Comparison of ENCODE assay signal across 1 cellular context in the genomic region with DNA sequence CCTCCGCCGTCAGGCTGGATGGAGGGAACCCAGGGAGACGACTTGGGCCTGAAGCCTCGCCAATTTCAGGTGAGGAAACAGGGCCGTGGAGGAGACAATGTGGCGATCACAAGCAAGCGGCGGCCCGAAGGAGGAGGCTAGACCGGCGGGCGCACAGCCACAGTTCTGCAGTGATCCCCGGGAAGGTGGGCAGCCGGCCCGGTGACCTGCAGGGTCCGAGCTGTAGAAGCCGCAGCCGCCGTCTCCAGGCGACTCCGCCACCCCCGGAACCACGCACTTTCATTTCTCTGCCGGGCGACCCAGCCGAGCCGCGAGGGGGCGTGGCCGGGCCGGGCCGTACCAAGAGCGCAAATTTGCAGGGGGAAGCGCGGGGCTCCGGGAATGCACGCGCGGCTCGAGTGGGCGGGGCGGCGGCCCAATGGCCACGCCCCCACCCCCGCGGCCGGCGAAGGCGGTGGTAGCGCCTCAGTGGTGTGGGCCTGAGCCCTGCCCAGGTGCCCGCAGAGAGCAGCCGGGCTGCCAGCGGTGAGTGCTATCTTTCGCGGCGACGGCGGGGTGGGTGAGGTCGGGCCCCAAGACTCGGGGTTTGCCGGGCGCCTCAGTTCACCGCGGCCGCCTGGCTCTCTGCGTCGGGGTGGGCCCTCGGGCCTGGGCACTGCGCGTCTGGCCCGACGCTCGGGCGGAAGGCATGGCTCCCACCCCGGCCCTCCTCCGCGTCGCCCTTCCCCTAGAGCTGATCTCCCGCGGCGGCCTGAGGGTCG.
TF ChIP-seq lines count a peak whose summit lies in the region.

POR (plus strand) TSS at position 501 of the 761 bp plus-strand sequence. CDS start 38,847 bp downstream, outside the sequence.

TF ChIP-seq in HepG2, 621 proteins besides CTCF, POLR2A, EP300 and RAD21 (continued from another document and continues in another):
- TF ChIP-seq, protein P1, sequence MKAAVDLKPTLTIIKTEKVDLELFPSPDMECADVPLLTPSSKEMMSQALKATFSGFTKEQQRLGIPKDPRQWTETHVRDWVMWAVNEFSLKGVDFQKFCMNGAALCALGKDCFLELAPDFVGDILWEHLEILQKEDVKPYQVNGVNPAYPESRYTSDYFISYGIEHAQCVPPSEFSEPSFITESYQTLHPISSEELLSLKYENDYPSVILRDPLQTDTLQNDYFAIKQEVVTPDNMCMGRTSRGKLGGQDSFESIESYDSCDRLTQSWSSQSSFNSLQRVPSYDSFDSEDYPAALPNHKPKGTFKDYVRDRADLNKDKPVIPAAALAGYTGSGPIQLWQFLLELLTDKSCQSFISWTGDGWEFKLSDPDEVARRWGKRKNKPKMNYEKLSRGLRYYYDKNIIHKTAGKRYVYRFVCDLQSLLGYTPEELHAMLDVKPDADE (CRISPR knock-in tag; IDR thresholded peaks at IDR 0.05), result no peak
- TF ChIP-seq TBP (CRISPR knock-in tag; IDR thresholded peaks at IDR 0.05) (0 out of 2 replicates have a peak, but pooled peaks have one; percentile 41), SMAD3 (CRISPR knock-in tag; IDR thresholded peaks at IDR 0.05) (peak; percentile 64; the same call in 1 of the 2 replicates), ARID2 (CRISPR knock-in tag; IDR thresholded peaks at IDR 0.05; ENCODE audit: borderline replicate concordance) (peak; percentile 94), KLF12 (CRISPR knock-in tag; IDR thresholded peaks at IDR 0.05; ENCODE audit: borderline replicate concordance) (peak; percentile 95; the same call in 1 of the 2 replicates), ZNF839 (CRISPR knock-in tag; IDR thresholded peaks at IDR 0.05; ENCODE audit: borderline replicate concordance) (0 out of 2 replicates have a peak, but pooled peaks have one; percentile 15), MIER2 (CRISPR knock-in tag; IDR thresholded peaks at IDR 0.05) (no peak; the same call in 1 of the 2 replicates), ZNF670 (CRISPR knock-in tag; IDR thresholded peaks at IDR 0.05; ENCODE audit: borderline replicate concordance) (peak; percentile 50; the same call in 1 of the 2 replicates), ZXDC (CRISPR knock-in tag; IDR thresholded peaks at IDR 0.05) (no peak), ZNF230 (CRISPR knock-in tag; IDR thresholded peaks at IDR 0.05) (no peak), ZNF335 (CRISPR knock-in tag; IDR thresholded peaks at IDR 0.05) (peak; percentile 80), NONO (IDR thresholded peaks at IDR 0.05) (0 out of 2 replicates have a peak, but pooled peaks have one; percentile 28), NONO (CRISPR knock-in tag; conservative IDR thresholded peaks at IDR 0.05) (peak; percentile 73; the same call in 1 of the 2 replicates), PBX3 (CRISPR knock-in tag; IDR thresholded peaks at IDR 0.05; ENCODE audit: borderline replicate concordance) (peak; percentile 18), HMG20B (CRISPR knock-in tag; conservative IDR thresholded peaks at IDR 0.05) (no peak), ZBTB39 (CRISPR knock-in tag; IDR thresholded peaks at IDR 0.05) (peak; percentile 95), XRCC5 (optimal IDR thresholded peaks at IDR 0.05; ENCODE audit: low read length) (peak; percentile 80), CEBPG (CRISPR knock-in tag; IDR thresholded peaks at IDR 0.05) (no peak), POLR2AphosphoS2 (IDR thresholded peaks at IDR 0.05; ENCODE audit: low read depth, low read length) (peak; percentile 93), THYN1 (CRISPR knock-in tag; IDR thresholded peaks at IDR 0.05; ENCODE audit: borderline replicate concordance, low read depth) (peak; percentile 98), SRF (IDR thresholded peaks at IDR 0.05; ENCODE audit: low read depth, low read length) (no peak), ZNF292 (CRISPR knock-in tag; IDR thresholded peaks at IDR 0.05; ENCODE audit: borderline replicate concordance, low read depth) (no peak), ZNF460 (CRISPR knock-in tag; IDR thresholded peaks at IDR 0.05; ENCODE audit: borderline replicate concordance) (no peak; the same call in 1 of the 2 replicates), BRF2 (CRISPR knock-in tag; IDR thresholded peaks at IDR 0.05) (peak; percentile 75; the same call in 1 of the 2 replicates), MTA1 (CRISPR knock-in tag; IDR thresholded peaks at IDR 0.05; ENCODE audit: borderline replicate concordance) (peak; percentile 19; the same call in 1 of the 2 replicates), ZNF782 (CRISPR knock-in tag; IDR thresholded peaks at IDR 0.05; ENCODE audit: borderline replicate concordance) (no peak), ZNF484 (CRISPR knock-in tag; IDR thresholded peaks at IDR 0.05; ENCODE audit: borderline replicate concordance, low read depth) (0 out of 2 replicates have a peak, but pooled peaks have one; percentile 22), ZC3H4 (CRISPR knock-in tag; IDR thresholded peaks at IDR 0.05; ENCODE audit: borderline replicate concordance) (no peak), SP1 (IDR thresholded peaks at IDR 0.05) (peak; percentile 91), SP1 (CRISPR knock-in tag; IDR thresholded peaks at IDR 0.05) (peak; percentile 100), ZNF703 (CRISPR knock-in tag; IDR thresholded peaks at IDR 0.05; ENCODE audit: borderline replicate concordance) (no peak), ATRX (CRISPR knock-in tag; IDR thresholded peaks at IDR 0.05; ENCODE audit: borderline replicate concordance) (no peak), ZNF33A (CRISPR knock-in tag; IDR thresholded peaks at IDR 0.05; ENCODE audit: borderline replicate concordance) (no peak), TAF15 (IDR thresholded peaks at IDR 0.05; ENCODE audit: low read depth, low read length, poor library complexity, severe bottlenecking) (no peak), PHF8 (CRISPR knock-in tag; IDR thresholded peaks at IDR 0.05) (peak; percentile 90), SKI (IDR thresholded peaks at IDR 0.05; ENCODE audit: partially characterized antibody) (peak; percentile 82), XBP1 (CRISPR knock-in tag; IDR thresholded peaks at IDR 0.05) (peak; percentile 25; the same call in 1 of the 2 replicates), ISL2 (CRISPR knock-in tag; IDR thresholded peaks at IDR 0.05) (peak; percentile 89)
- TF ChIP-seq, protein P2, sequence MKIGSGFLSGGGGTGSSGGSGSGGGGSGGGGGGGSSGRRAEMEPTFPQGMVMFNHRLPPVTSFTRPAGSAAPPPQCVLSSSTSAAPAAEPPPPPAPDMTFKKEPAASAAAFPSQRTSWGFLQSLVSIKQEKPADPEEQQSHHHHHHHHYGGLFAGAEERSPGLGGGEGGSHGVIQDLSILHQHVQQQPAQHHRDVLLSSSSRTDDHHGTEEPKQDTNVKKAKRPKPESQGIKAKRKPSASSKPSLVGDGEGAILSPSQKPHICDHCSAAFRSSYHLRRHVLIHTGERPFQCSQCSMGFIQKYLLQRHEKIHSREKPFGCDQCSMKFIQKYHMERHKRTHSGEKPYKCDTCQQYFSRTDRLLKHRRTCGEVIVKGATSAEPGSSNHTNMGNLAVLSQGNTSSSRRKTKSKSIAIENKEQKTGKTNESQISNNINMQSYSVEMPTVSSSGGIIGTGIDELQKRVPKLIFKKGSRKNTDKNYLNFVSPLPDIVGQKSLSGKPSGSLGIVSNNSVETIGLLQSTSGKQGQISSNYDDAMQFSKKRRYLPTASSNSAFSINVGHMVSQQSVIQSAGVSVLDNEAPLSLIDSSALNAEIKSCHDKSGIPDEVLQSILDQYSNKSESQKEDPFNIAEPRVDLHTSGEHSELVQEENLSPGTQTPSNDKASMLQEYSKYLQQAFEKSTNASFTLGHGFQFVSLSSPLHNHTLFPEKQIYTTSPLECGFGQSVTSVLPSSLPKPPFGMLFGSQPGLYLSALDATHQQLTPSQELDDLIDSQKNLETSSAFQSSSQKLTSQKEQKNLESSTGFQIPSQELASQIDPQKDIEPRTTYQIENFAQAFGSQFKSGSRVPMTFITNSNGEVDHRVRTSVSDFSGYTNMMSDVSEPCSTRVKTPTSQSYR (CRISPR knock-in tag; IDR thresholded peaks at IDR 0.05; ENCODE audit: borderline replicate concordance), result no peak
- TF ChIP-seq, protein P3, sequence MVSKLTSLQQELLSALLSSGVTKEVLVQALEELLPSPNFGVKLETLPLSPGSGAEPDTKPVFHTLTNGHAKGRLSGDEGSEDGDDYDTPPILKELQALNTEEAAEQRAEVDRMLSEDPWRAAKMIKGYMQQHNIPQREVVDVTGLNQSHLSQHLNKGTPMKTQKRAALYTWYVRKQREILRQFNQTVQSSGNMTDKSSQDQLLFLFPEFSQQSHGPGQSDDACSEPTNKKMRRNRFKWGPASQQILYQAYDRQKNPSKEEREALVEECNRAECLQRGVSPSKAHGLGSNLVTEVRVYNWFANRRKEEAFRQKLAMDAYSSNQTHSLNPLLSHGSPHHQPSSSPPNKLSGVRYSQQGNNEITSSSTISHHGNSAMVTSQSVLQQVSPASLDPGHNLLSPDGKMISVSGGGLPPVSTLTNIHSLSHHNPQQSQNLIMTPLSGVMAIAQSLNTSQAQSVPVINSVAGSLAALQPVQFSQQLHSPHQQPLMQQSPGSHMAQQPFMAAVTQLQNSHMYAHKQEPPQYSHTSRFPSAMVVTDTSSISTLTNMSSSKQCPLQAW (CRISPR knock-in tag; IDR thresholded peaks at IDR 0.05), result no peak; the same call in none of the 2 replicates
- TF ChIP-seq, protein P4, sequence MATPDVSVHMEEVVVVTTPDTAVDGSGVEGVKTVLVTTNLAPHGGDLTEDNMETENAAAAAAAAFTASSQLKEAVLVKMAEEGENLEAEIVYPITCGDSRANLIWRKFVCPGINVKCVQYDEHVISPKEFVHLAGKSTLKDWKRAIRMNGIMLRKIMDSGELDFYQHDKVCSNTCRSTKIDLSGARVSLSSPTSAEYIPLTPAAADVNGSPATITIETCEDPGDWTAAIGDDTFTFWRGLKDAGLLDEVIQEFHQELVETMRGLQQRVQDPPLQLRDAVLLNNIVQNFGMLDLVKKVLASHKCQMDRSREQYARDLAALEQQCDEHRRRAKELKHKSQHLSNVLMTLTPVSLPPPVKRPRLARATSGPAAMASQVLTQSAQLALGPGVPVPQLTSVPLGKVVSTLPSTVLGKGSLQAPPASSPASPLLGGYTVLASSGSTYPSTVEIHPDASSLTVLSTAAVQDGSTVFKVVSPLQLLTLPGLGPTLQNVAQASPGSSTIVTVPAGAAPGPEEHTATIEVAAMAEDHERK (CRISPR knock-in tag; IDR thresholded peaks at IDR 0.05; ENCODE audit: low read depth), result no peak
- TF ChIP-seq, protein P5, sequence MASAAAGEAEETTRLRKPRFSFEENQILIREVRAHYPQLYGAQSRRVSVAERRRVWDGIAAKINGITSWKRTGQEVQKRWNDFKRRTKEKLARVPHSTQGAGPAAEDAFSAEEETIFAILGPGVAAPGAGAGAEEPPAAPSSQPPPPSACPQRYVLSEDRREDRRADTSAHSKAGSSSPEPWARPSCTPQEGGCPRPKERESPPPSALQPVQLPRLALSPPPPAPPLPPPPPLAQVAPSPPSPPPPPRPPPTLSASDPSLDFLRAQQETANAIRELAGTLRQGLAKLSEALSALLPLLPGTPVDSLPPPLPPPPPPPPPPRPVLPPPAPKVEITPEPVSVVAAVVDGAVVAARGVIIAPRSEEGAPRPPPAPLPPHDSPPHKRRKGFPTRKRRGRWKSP (CRISPR knock-in tag; IDR thresholded peaks at IDR 0.05), result peak; percentile 62
- TF ChIP-seq, protein P6, sequence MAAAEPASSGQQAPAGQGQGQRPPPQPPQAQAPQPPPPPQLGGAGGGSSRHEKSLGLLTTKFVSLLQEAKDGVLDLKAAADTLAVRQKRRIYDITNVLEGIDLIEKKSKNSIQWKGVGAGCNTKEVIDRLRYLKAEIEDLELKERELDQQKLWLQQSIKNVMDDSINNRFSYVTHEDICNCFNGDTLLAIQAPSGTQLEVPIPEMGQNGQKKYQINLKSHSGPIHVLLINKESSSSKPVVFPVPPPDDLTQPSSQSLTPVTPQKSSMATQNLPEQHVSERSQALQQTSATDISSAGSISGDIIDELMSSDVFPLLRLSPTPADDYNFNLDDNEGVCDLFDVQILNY (CRISPR knock-in tag; conservative IDR thresholded peaks at IDR 0.05), result 0 out of 2 replicates have a peak, but pooled peaks have one; percentile 52
